14 cellular contexts compared by ENCODE assay signal in genomic region chr17:48241770-48242497, GRCh38.
DNase-seq lines count a peak whose midpoint lies in the region; ATAC-seq, FAIRE-seq and TF ChIP-seq lines count a peak whose summit lies in the region.
"Had no signal": no experiment of that assay in that cellular context is flagged by ENCODE, and none has a peak within 500 bp of the region (broad histone marks: within the 10 kb centered on the region; RNA-seq: fewer than 3 reads in every experiment).

No MANE protein-coding gene starts in this region.

- POLR2A ChIA-PET in A549 (lab: Yijun Ruan, JAX), result no interaction called here

- H3K27ac ChIP-seq in A549, result peak overlapping the region; percentile 62 to 77
- no peak overlapping the region for H3K27ac ChIP-seq in GM23338 (ENCODE audit: low read depth)
- H3K27ac ChIP-seq in WERI-Rb-1, result no peak overlapping the region
- H3K27ac ChIP-seq: pancreas had no signal

- no peaks in the 10 kb centered on the region for H3K36me3 Mint-ChIP-seq in GM23338 (ENCODE audit: low read depth)

- H2AFZ ChIP-seq in GM23338, result peak overlapping the region; percentile 49; the same call in 1 of the 2 replicates

- peaks cover 28% of the 10 kb centered on the region for H3K4me1 Mint-ChIP-seq in GM23338

- CTCF ChIA-PET in A549 (lab: Yijun Ruan, JAX), result interaction anchor here (1.4 to 15.3 kb wide), 3 partner anchors 20 to 351 kb away, joined by 3 to 217 read pairs (median 4); partner anchors contain the start of gene HOXB5

- no peaks in the 10 kb centered on the region for H4K20me1 ChIP-seq in GM23338 (replicated peaks; ENCODE audit: insufficient read depth)

- no peak for FAIRE-seq in A549 (lab: Jason Lieb, UNC)
- FAIRE-seq: pancreas had no signal

- no peak overlapping the region for H3K4me3 Mint-ChIP-seq in GM23338
- H3K4me3 Mint-ChIP-seq: activated CD8-positive, alpha-beta T cell treated with anti-CD3 and anti-CD28 coated beads, Interleukin-2, amount 10 ng/mL, durations not matched to agents 7 days and 5 days had no signal

- no peak for TF ChIP-seq EP300 in A549 (IDR thresholded peaks at IDR 0.05)

- peaks cover 82% of the 10 kb centered on the region for H3K4me1 ChIP-seq in A549
- H3K4me1 ChIP-seq in GM23338 (ENCODE audit: insufficient read depth), result peaks cover 4% of the 10 kb centered on the region; the same call in 1 of the 2 replicates
- H3K4me1 ChIP-seq in HAP-1, result peaks cover 18% of the 10 kb centered on the region

- no peaks in the 10 kb centered on the region for H3F3A ChIP-seq in GM23338 (replicated peaks; ENCODE audit: low read depth)

- H3K9me3 Mint-ChIP-seq in GM23338, result no peaks in the 10 kb centered on the region

- in situ Hi-C loops in HAP-1 (cut with MboI; ENCODE audit: low sequenced_read_pairs) (no loop called here), GM13976 (cut with MboI; ENCODE audit: low sequenced_read_pairs, unreplicated experiment) (no loop called here)

- H3K36me3 ChIP-seq in GM23338 (ENCODE audit: insufficient read depth) (no peaks in the 10 kb centered on the region), WERI-Rb-1 (no peaks in the 10 kb centered on the region), HAP-1 (replicated peaks) (no peaks in the 10 kb centered on the region)
- H3K36me3 ChIP-seq: MG63, pancreas had no signal

- intact Hi-C loops in head of caudate nucleus (cut with DNase I), result no loop called here

- H3K27me3 ChIP-seq in GM23338 (ENCODE audit: insufficient read depth), result no peaks in the 10 kb centered on the region
- no peaks in the 10 kb centered on the region for H3K27me3 ChIP-seq in WERI-Rb-1 (ENCODE audit: insufficient read depth, low read depth, severe bottlenecking)
- H3K27me3 ChIP-seq in HAP-1 (ENCODE audit: low read depth), result peaks cover 26% of the 10 kb centered on the region
- H3K27me3 ChIP-seq: MG63, pancreas had no signal

- TF ChIP-seq RAD21 in A549 (conservative IDR thresholded peaks at IDR 0.05 in 1 of 2, IDR thresholded peaks at IDR 0.05 in 1 of 2), result no peak

- no peaks in the 10 kb centered on the region for H3K9me2 ChIP-seq in GM23338 (ENCODE audit: insufficient read depth)

- no peak for TF ChIP-seq POLR2A in A549 (IDR thresholded peaks at IDR 0.05; ENCODE audit: low read length)

- WGBS in A549 (ENCODE audit: missing lambda C conversion rate), result 84% methylated on average over 7 of the region's 7 CpGs

- H3K9me3 ChIP-seq in A549 (no peaks in the 10 kb centered on the region), WERI-Rb-1 (ENCODE audit: severe bottlenecking) (no peaks in the 10 kb centered on the region), HAP-1 (no peaks in the 10 kb centered on the region)
- H3K9me3 ChIP-seq: MG63, pancreas had no signal

- H3K4me2 ChIP-seq in A549 (peak overlapping the region; percentile 40; the same call in 2 of the 3 replicates), GM23338 (no peak overlapping the region)

- ATAC-seq in A549, result no peak
- no peak for ATAC-seq in GM23338

- no peak overlapping the region for H3K4me3 ChIP-seq in A549
- H3K4me3 ChIP-seq in GM23338, result no peak overlapping the region
- H3K4me3 ChIP-seq in WERI-Rb-1 (ENCODE audit: low read depth, low read length), result no peak overlapping the region
- H3K4me3 ChIP-seq in HAP-1, result no peak overlapping the region
- H3K4me3 ChIP-seq: MG63, pancreas had no signal

- DNase-seq in A549 (ENCODE audit: low read depth in 1 of 2, low spot score in 1 of 2) (no peak), GM23338 (ENCODE audit: low spot score) (no peak), WERI-Rb-1 (peak; percentile 68), left kidney (ENCODE audit: low read depth, low spot score) (peak; percentile 70), head of caudate nucleus (no peak), HAP-1 (ENCODE audit: low spot score in 2 of 2) (no peak), GM13976 (ENCODE audit: low spot score) (no peak)
- DNase-seq in stimulated activated CD4-positive, alpha-beta T cell treated with anti-CD3 and anti-CD28 coated beads, Interleukin-12 subunit alpha, Interleukin-12 subunit beta, amount 100 ng/mL, for 4 hours, result no peak
- DNase-seq: DMS79, NCI-H2107, SIG-M5 had no signal

- H3K79me2 ChIP-seq in GM23338 (replicated peaks; ENCODE audit: insufficient read depth), result no peaks in the 10 kb centered on the region

- H3K27ac Mint-ChIP-seq in GM23338, result no peak overlapping the region

- no peak for TF ChIP-seq CTCF in A549 (IDR thresholded peaks at IDR 0.05)
- no peak for TF ChIP-seq CTCF in GM23338 (conservative IDR thresholded peaks at IDR 0.05; ENCODE audit: low read depth in 2 of 2)
- TF ChIP-seq CTCF in WERI-Rb-1 (IDR thresholded peaks at IDR 0.05; ENCODE audit: low read depth, low read length), result no peak
- TF ChIP-seq CTCF in GM13976 (IDR thresholded peaks at IDR 0.05; ENCODE audit: borderline replicate concordance, control extremely low read depth, extremely low read depth, insufficient read depth, missing control alignments), result no peak

- no peaks in the 10 kb centered on the region for H3K27me3 Mint-ChIP-seq in GM23338 (ENCODE audit: insufficient read depth, low read depth, poor library complexity)

TF ChIP-seq in A549, 52 proteins besides CTCF, POLR2A, EP300 and RAD21:
- TF ChIP-seq HEYL (CRISPR knock-in tag; IDR thresholded peaks at IDR 0.05) (0 out of 2 replicates have a peak, but pooled peaks have one; percentile 4), RARB (CRISPR knock-in tag; IDR thresholded peaks at IDR 0.05) (no peak)

TF ChIP-seq in GM23338, 12 proteins besides CTCF, POLR2A, EP300 and RAD21 (continues in another document):
- no peak for TF ChIP-seq REST (IDR thresholded peaks at IDR 0.05; ENCODE audit: unreplicated experiment)
- TF ChIP-seq ZNF331 (CRISPR knock-in tag; IDR thresholded peaks at IDR 0.05; ENCODE audit: low read depth), result no peak

Comparison
In these comparisons a context has a peak if more than half of its experiments do, and no peak if none do; other contexts are left out.
1. DNase-seq: peak in WERI-Rb-1 (single experiment) and left kidney (single experiment); none in A549 (0 of 2), GM23338 (single experiment), head of caudate nucleus (0 of 42), HAP-1 (0 of 2), GM13976 (single experiment) and stimulated activated CD4-positive, alpha-beta T cell treated with anti-CD3 and anti-CD28 coated beads, Interleukin-12 subunit alpha, Interleukin-12 subunit beta, amount 100 ng/mL, for 4 hours (single experiment).
2. H3K27ac ChIP-seq: peak in A549 (2 of 2); none in GM23338 (single experiment) and WERI-Rb-1 (single experiment).